10 cellular contexts compared by ENCODE assay signal in genomic region chr4:123832173-123833026, GRCh38.
DNase-seq lines count a peak whose midpoint lies in the region; ATAC-seq lines count a peak whose summit lies in the region.
"Had no signal": no experiment of that assay in that cellular context is flagged by ENCODE, and none has a peak within 500 bp of the region (broad histone marks: within the 10 kb centered on the region; RNA-seq: fewer than 3 reads in every experiment).

No MANE protein-coding gene starts in this region.

- no peak overlapping the region for H3K4me3 ChIP-seq in adipocyte (ENCODE audit: low read length)
- H3K4me3 ChIP-seq: PC-9 had no signal

- ATAC-seq in Right ventricle myocardium inferior (peak; percentile 90), GM19467 (IDR thresholded peaks at IDR 0.05; ENCODE audit: unreplicated experiment) (no peak), HG03196 (IDR thresholded peaks at IDR 0.05; ENCODE audit: unreplicated experiment) (no peak)

- H3K4me1 ChIP-seq in adipocyte (ENCODE audit: control insufficient read depth, insufficient read depth, low read length) = peaks cover 26% of the 10 kb centered on the region

- peak overlapping the region; percentile 65 for H3K9ac ChIP-seq in adipocyte (ENCODE audit: low read length)

- H3K27me3 ChIP-seq in adipocyte (replicated peaks; ENCODE audit: control insufficient read depth, insufficient read depth, low read length) = no peaks in the 10 kb centered on the region

- no peaks in the 10 kb centered on the region for H3K36me3 ChIP-seq in adipocyte (ENCODE audit: control insufficient read depth, insufficient read depth, low read length, severe bottlenecking)

- intact Hi-C loops in Right ventricle myocardium inferior (cut with DNase I) = loop anchor here (2.0 kb wide), 1 partner anchor 60 kb away; no protein-coding TSS in a partner anchor

- DNase-seq in ELR (ENCODE audit: low read depth) = peak; percentile 97
- DNase-seq in adipocyte (ENCODE audit: low read depth) = peak; percentile 97
- peak; percentile 57 for DNase-seq in Right ventricle myocardium inferior (ENCODE audit: missing footprints)
- peak; percentile 78 for DNase-seq in putamen (ENCODE audit: low spot score)
- DNase-seq in occipital lobe (lab: John Stamatoyannopoulos, UW) = no peak
- DNase-seq in iPS-NIHi7 (ENCODE audit: extremely low spot score) = no peak
- DNase-seq: cerebellar nuclear complex had no signal

- no peaks in the 10 kb centered on the region for H3K9me3 ChIP-seq in adipocyte (ENCODE audit: control insufficient read depth, low read length)

Comparison
In these comparisons a context has a peak if more than half of its experiments do, and no peak if none do; other contexts are left out.
1. DNase-seq: peak in ELR (single experiment), adipocyte (single experiment), Right ventricle myocardium inferior (single experiment) and putamen (single experiment); none in occipital lobe (single experiment) and iPS-NIHi7 (single experiment).